8 cellular contexts compared by ENCODE assay signal in the genomic region with DNA sequence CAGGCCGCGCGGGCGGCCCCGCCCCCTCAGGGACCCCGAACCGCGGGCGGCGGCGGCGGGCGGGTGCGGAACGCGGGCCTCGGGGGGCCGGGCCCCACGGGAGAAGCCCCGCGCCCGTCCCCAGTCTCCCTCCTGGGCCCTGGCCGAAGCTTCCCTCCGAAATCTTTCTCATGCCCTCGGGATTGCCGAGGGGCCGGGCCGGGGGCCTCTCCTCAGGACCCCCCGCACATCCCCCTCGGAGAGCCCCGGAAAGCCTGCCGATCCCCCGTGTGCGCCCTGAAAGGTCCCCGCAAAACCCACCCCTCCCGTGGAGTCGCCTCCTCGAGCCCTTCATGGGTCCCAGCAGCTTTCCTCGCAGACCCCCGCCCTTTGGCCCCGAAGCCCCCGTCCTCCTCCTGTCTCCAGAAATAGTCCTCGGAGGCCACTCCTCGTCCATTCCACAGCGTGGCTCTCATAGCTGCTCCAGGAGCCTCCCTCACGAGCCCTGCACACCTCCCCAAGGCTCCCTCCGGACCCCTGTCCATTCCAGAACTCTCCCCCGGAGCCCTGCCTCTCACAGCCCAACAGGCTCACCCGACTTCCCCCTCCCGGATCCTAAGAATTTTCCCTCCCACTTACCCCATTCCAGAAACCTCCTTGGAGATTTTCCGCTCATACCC. TPM values are rescaled to one million over a fixed set of nuclear protein-coding genes. Genes with fewer than 3 reads are reported as not detected.
DNase-seq lines count a peak whose midpoint lies in the region; ATAC-seq and TF ChIP-seq lines count a peak whose summit lies in the region.

No MANE protein-coding gene starts in this region.

- H3K27ac Mint-ChIP-seq in endothelial cell (ENCODE audit: unreplicated experiment) (peak overlapping the region; percentile 74), natural killer cell (peak overlapping the region; percentile 83 to 97)

- H3K4me3 Mint-ChIP-seq in endothelial cell (ENCODE audit: unreplicated experiment) (peak overlapping the region; percentile 95), natural killer cell (peak overlapping the region; percentile 86)

- POLR2A ChIA-PET in RWPE1 (lab: Yijun Ruan, JAX; ENCODE audit: low non-redundant PET): interaction anchor here (0.6 kb wide), 2 partner anchors 65 to 93 kb away, joined by 3 to 4 read pairs; partner anchors contain the start of gene RPS16

- peak overlapping the region; percentile 83 for H3K27ac ChIP-seq in RWPE1

- H3K4me1 Mint-ChIP-seq in endothelial cell (ENCODE audit: unreplicated experiment) (peaks cover 37% of the 10 kb centered on the region), natural killer cell (peaks cover 56 to 74% of the 10 kb centered on the region in 2 donors)

- no peak for TF ChIP-seq CTCF in RWPE1 (conservative IDR thresholded peaks at IDR 0.05; ENCODE audit: low read depth)
- no peak for TF ChIP-seq CTCF in endothelial cell (IDR thresholded peaks at IDR 0.05; ENCODE audit: unreplicated experiment)
- TF ChIP-seq CTCF in natural killer cell (IDR thresholded peaks at IDR 0.05): no peak

- CTCF ChIA-PET in RWPE1 (lab: Yijun Ruan, JAX): interaction anchor here (0.6 kb wide), 1 partner anchor 36 kb away, joined by 3 read pairs; no protein-coding TSS in a partner anchor

- ATAC-seq in GM18907 (IDR thresholded peaks at IDR 0.05; ENCODE audit: unreplicated experiment) (peak; percentile 12), natural killer cell (no peak), GM18873 (IDR thresholded peaks at IDR 0.05; ENCODE audit: low FRiP score, unreplicated experiment) (no peak), HG02623 (IDR thresholded peaks at IDR 0.05; ENCODE audit: unreplicated experiment) (no peak)

- no peaks in the 10 kb centered on the region for H3K9me3 Mint-ChIP-seq in endothelial cell (ENCODE audit: unreplicated experiment)
- no peaks in the 10 kb centered on the region for H3K9me3 Mint-ChIP-seq in natural killer cell

- H3K36me3 Mint-ChIP-seq in endothelial cell (ENCODE audit: low read depth, unreplicated experiment): peaks cover 19% of the 10 kb centered on the region
- H3K36me3 Mint-ChIP-seq in natural killer cell: no peaks in the 10 kb centered on the region

- H3K27me3 Mint-ChIP-seq in endothelial cell (ENCODE audit: unreplicated experiment): peaks cover 20% of the 10 kb centered on the region
- H3K27me3 Mint-ChIP-seq in natural killer cell (ENCODE audit: low read depth in 2 of 2): no peaks in the 10 kb centered on the region

- DNase-seq in RWPE1 (ENCODE audit: low spot score) (no peak), endothelial cell (ENCODE audit: low spot score) (peak; percentile 18), natural killer cell (peak; percentile 31), HK-2 (ENCODE audit: unreplicated experiment) (no peak), NCI-H446 (lab: John Stamatoyannopoulos, UW) (no peak)

- intact Hi-C loops in natural killer cell (cut with micrococcal nuclease): loop anchor here (2.0 to 5.0 kb wide), 3 partner anchors 45 to 70 kb away; partner anchors contain the start of genes IFNL1, MED29, PAF1 and PLEKHG2

RNA-seq across cellular contexts. Expression of gene SAMD4B, which starts 0.6 kb away (rescaled TPM):
- 127 TPM for total RNA-seq in endothelial cell (ENCODE audit: unreplicated experiment)
- total RNA-seq in natural killer cell: 10 to 100 TPM; 67.8 to 80.8 (median 78.9) TPM

RNA-seq across cellular contexts. Expression of gene GMFG, which starts 6.9 kb away (rescaled TPM):
- total RNA-seq in endothelial cell (ENCODE audit: unreplicated experiment) (36.2 TPM), natural killer cell (100 to 1,000 TPM; 315 to 331 (median 329) TPM)

RNA-seq across cellular contexts. Expression of gene LRFN1, which starts 22.1 kb away (rescaled TPM):
- 0.33 TPM for total RNA-seq in endothelial cell (ENCODE audit: unreplicated experiment)
- 10 to 100 TPM in 1 of 3 donors, 1 to 10 TPM in 2; 5.9 to 12.5 (median 6.9) TPM for total RNA-seq in natural killer cell

RNA-seq across cellular contexts. Expression of gene IFNL1, which starts 46.6 kb away (rescaled TPM):
- total RNA-seq in endothelial cell (ENCODE audit: unreplicated experiment) (not detected), natural killer cell (1 to 10 TPM in 1 of 3 donors, under 1 TPM in 1, not detected in 1; 0.33 to 1.4 TPM)

RNA-seq across cellular contexts. Expression of gene PAF1, which starts 48.1 kb away (rescaled TPM):
- total RNA-seq in endothelial cell (ENCODE audit: unreplicated experiment) (31.7 TPM), natural killer cell (10 to 100 TPM; 54.3 to 80.9 (median 68.3) TPM)

Comparison
In these comparisons a context has a peak if more than half of its experiments do, and no peak if none do; other contexts are left out.
1. DNase-seq: peak in endothelial cell (single experiment) and natural killer cell (single experiment); none in RWPE1 (single experiment), HK-2 (single experiment) and NCI-H446 (0 of 2).